ENCODE assay signal across 8 cellular contexts in genomic region chr11:42524534-42525227, GRCh38.
DNase-seq lines count a peak whose midpoint lies in the region; ATAC-seq lines count a peak whose summit lies in the region.

No MANE protein-coding gene starts in this region.

- ATAC-seq in GM19372 (IDR thresholded peaks at IDR 0.05; ENCODE audit: low read depth, unreplicated experiment) = peak; percentile 90
- peak; percentile 88 for ATAC-seq in HG03196 (IDR thresholded peaks at IDR 0.05; ENCODE audit: unreplicated experiment)
- ATAC-seq in T-helper 17 cell = no peak

- H3K4me3 Mint-ChIP-seq in T-helper 17 cell = no peak overlapping the region

- no peaks in the 10 kb centered on the region for H3K27me3 Mint-ChIP-seq in T-helper 17 cell

- no peaks in the 10 kb centered on the region for H3K36me3 Mint-ChIP-seq in T-helper 17 cell (ENCODE audit: low read depth)

- no peak overlapping the region for H3K27ac Mint-ChIP-seq in T-helper 17 cell

- peaks cover 3% of the 10 kb centered on the region for H3K9me3 ChIP-seq in T-helper 17 cell (ENCODE audit: control insufficient read depth, low read length, poor library complexity, severe bottlenecking)

- H3K4me1 Mint-ChIP-seq in T-helper 17 cell = no peaks in the 10 kb centered on the region

- DNase-seq in EH (ENCODE audit: low read depth) (peak; percentile 72), NCI-H446 (lab: John Stamatoyannopoulos, UW) (peak; percentile 73 to 90), amygdala (lab: John Stamatoyannopoulos, UW) (peak in 51 of 56 donors; percentile 3 to 83 (median 36)), hippocampal formation (lab: John Stamatoyannopoulos, UW) (peak; percentile 61 to 67), T-helper 17 cell (no peak)
- peak; percentile 21 for DNase-seq in stimulated activated CD8-positive, alpha-beta memory T cell treated with anti-CD3 and anti-CD28 coated beads, Interleukin-4, amount 100 ng/mL, for 48 hours

Comparison
In these comparisons a context has a peak if more than half of its experiments do, and no peak if none do; other contexts are left out.
1. DNase-seq: peak in EH (single experiment), NCI-H446 (2 of 2), amygdala (51 of 56), hippocampal formation (2 of 2) and stimulated activated CD8-positive, alpha-beta memory T cell treated with anti-CD3 and anti-CD28 coated beads, Interleukin-4, amount 100 ng/mL, for 48 hours (single experiment); none in T-helper 17 cell (0 of 3).